ENCODE assay signal across 29 cellular contexts in genomic region chr5:116747881-116748280, GRCh38.
DNase-seq lines count a peak whose midpoint lies in the region; ATAC-seq and TF ChIP-seq lines count a peak whose summit lies in the region.
"Had no signal": no experiment of that assay in that cellular context is flagged by ENCODE, and none has a peak within 500 bp of the region (broad histone marks: within the 10 kb centered on the region; RNA-seq: fewer than 3 reads in every experiment).

No MANE protein-coding gene starts in this region.

- TF ChIP-seq EP300 in gastroesophageal sphincter (IDR thresholded peaks at IDR 0.05), result no peak

- H3K4me1 Mint-ChIP-seq in nephron, result peaks cover 26% of the 10 kb centered on the region
- H3K4me1 Mint-ChIP-seq: neural crest cell had no signal

- H3K4me3 ChIP-seq in heart left ventricle (no peak overlapping the region), left ventricle myocardium inferior (no peak overlapping the region), gastroesophageal sphincter (no peak overlapping the region), prostate gland (no peak overlapping the region), Peyer's patch (no peak overlapping the region)
- H3K4me3 ChIP-seq: A549, coronary artery, lung, SJSA1, testis, vagina had no signal

- WGBS in heart left ventricle, 4 donors, result 60 to 72% (median 62%) methylated on average over 1 of the region's 1 CpG
- 45 to 50% methylated on average over 1 of the region's 1 CpG for WGBS in gastroesophageal sphincter (ENCODE audit: low coverage in 1 of 2), 2 donors
- whole genome bisulfite sequencing in prostate gland, result 70% methylated on average over 1 of the region's 1 CpG

- TF ChIP-seq CTCF in heart left ventricle (IDR thresholded peaks at IDR 0.05), result no peak
- no peak for TF ChIP-seq CTCF in left ventricle myocardium inferior (IDR thresholded peaks at IDR 0.05; ENCODE audit: borderline replicate concordance)
- TF ChIP-seq CTCF in gastroesophageal sphincter (IDR thresholded peaks at IDR 0.05), result no peak
- TF ChIP-seq CTCF in nephron (IDR thresholded peaks at IDR 0.05; ENCODE audit: unreplicated experiment in 3 of 3), result no peak
- TF ChIP-seq CTCF in prostate gland (IDR thresholded peaks at IDR 0.05), result no peak
- TF ChIP-seq CTCF in Peyer's patch (IDR thresholded peaks at IDR 0.05), result no peak

- DNase-seq in heart left ventricle (no peak), left ventricle myocardium inferior (no peak), prostate gland (ENCODE audit: low spot score) (no peak), Peyer's patch (no peak), SKM-1 treated with dmso at 0.1 percent for 144 hours (lab: John Stamatoyannopoulos, UW; ENCODE audit: unreplicated experiment) (no peak)
- DNase-seq: activated CD4-positive, CD25-positive, alpha-beta regulatory T cell; activated naive CD4-positive, alpha-beta T cell treated with anti-CD3 and anti-CD28 coated beads for 36 hours; CD8-positive, alpha-beta T cell; DMS153; H7; NCI-H1092 treated with DMSO at 0.1 percent for 48 hours; NCI-H1930; NCI-H2227 treated with DMSO at 0.1 percent for 48 hours; NCI-H69; stimulated activated CD4-positive, alpha-beta T cell treated with anti-CD3 and anti-CD28 coated beads, Interleukin-15, amount 100 ng/mL, for 24 hours; stimulated activated naive CD8-positive, alpha-beta T cell treated with anti-CD3 and anti-CD28 coated beads, Interleukin-15, Interleukin-2, amounts not matched to agents 100 U/mL and 50 U/mL, for 24 hours; T-helper 1 cell; testis had no signal

- no peaks in the 10 kb centered on the region for H3K36me3 ChIP-seq in heart left ventricle
- no peaks in the 10 kb centered on the region for H3K36me3 ChIP-seq in left ventricle myocardium inferior
- H3K36me3 ChIP-seq in gastroesophageal sphincter, result no peaks in the 10 kb centered on the region
- no peaks in the 10 kb centered on the region for H3K36me3 ChIP-seq in prostate gland
- no peaks in the 10 kb centered on the region for H3K36me3 ChIP-seq in Peyer's patch
- H3K36me3 ChIP-seq: SJSA1, vagina had no signal

- H3K4me1 ChIP-seq in heart left ventricle (peaks cover 0 to 11% (median 0%) of the 10 kb centered on the region in 12 donors), left ventricle myocardium inferior (no peaks in the 10 kb centered on the region), gastroesophageal sphincter (no peaks in the 10 kb centered on the region), prostate gland (replicated peaks) (no peaks in the 10 kb centered on the region), Peyer's patch (no peaks in the 10 kb centered on the region)
- H3K4me1 ChIP-seq: A549, parathyroid adenoma, testis had no signal

- peaks cover 0 to 8% (median 0%) of the 10 kb centered on the region in 12 donors for H3K9me3 ChIP-seq in heart left ventricle
- H3K9me3 ChIP-seq in left ventricle myocardium inferior (replicated peaks), result peaks cover 8% of the 10 kb centered on the region
- no peaks in the 10 kb centered on the region for H3K9me3 ChIP-seq in gastroesophageal sphincter
- H3K9me3 ChIP-seq in prostate gland, result no peaks in the 10 kb centered on the region
- no peaks in the 10 kb centered on the region for H3K9me3 ChIP-seq in Peyer's patch
- H3K9me3 ChIP-seq: A549, testis, vagina had no signal

- H3K27me3 Mint-ChIP-seq in nephron (ENCODE audit: low read depth), result no peaks in the 10 kb centered on the region

- H3K9me3 Mint-ChIP-seq in nephron, result peaks cover 8% of the 10 kb centered on the region

- H3K27ac ChIP-seq in heart left ventricle (peak overlapping the region in 1 of 12 donors; percentile 48), left ventricle myocardium inferior (replicated peaks) (no peak overlapping the region), gastroesophageal sphincter (peak overlapping the region in 1 of 4 donors; percentile 8), prostate gland (no peak overlapping the region), Peyer's patch (no peak overlapping the region)
- H3K27ac ChIP-seq: A549, parathyroid adenoma, SJSA1, testis, vagina had no signal

- ATAC-seq in heart left ventricle, result peak; percentile 26 to 92 (median 48)
- peak; percentile 34 for ATAC-seq in gastroesophageal sphincter
- no peak for ATAC-seq in GM19324 (IDR thresholded peaks at IDR 0.05; ENCODE audit: low FRiP score, unreplicated experiment)
- ATAC-seq: A549; CD8-positive, alpha-beta T cell; esophagus mucosa; stimulated activated naive CD8-positive, alpha-beta T cell treated with anti-CD3 and anti-CD28 coated beads, Interleukin-15, Interleukin-2, amounts not matched to agents 100 U/mL and 50 U/mL, for 24 hours had no signal

- H3K27me3 ChIP-seq in heart left ventricle (no peaks in the 10 kb centered on the region), left ventricle myocardium inferior (ENCODE audit: low read depth) (no peaks in the 10 kb centered on the region), gastroesophageal sphincter (no peaks in the 10 kb centered on the region), prostate gland (replicated peaks; ENCODE audit: insufficient read depth) (no peaks in the 10 kb centered on the region), Peyer's patch (no peaks in the 10 kb centered on the region)
- H3K27me3 ChIP-seq: SJSA1, testis, vagina had no signal

- no peak overlapping the region for H3K4me3 Mint-ChIP-seq in nephron
- H3K4me3 Mint-ChIP-seq: activated naive CD4-positive, alpha-beta T cell treated with anti-CD3 and anti-CD28 coated beads for 36 hours; CD8-positive, alpha-beta T cell; neural crest cell had no signal

- no peaks in the 10 kb centered on the region for H3K36me3 Mint-ChIP-seq in nephron (ENCODE audit: low read depth)
- H3K36me3 Mint-ChIP-seq: CD8-positive, alpha-beta T cell had no signal

- peak overlapping the region; percentile 76 to 98 (median 96) for H3K27ac Mint-ChIP-seq in nephron
- H3K27ac Mint-ChIP-seq: activated naive CD4-positive, alpha-beta T cell treated with anti-CD3 and anti-CD28 coated beads for 36 hours; CD8-positive, alpha-beta T cell had no signal

- intact Hi-C loops in heart left ventricle (cut with DNase I) (no loop called here), left ventricle myocardium inferior (cut with micrococcal nuclease) (no loop called here), prostate gland (cut with DNase I) (no loop called here)

- TF ChIP-seq POLR2A in heart left ventricle (IDR thresholded peaks at IDR 0.05) (no peak), gastroesophageal sphincter (IDR thresholded peaks at IDR 0.05) (no peak), prostate gland (IDR thresholded peaks at IDR 0.05) (no peak), Peyer's patch (IDR thresholded peaks at IDR 0.05) (no peak)
